In genomic region chr2:147777408-147777807, GRCh38 we compare ENCODE assay signal across 26 cellular contexts.
"Had no signal": no experiment of that assay in that cellular context is flagged by ENCODE, and none has a peak within 500 bp of the region (broad histone marks: within the 10 kb centered on the region; RNA-seq: fewer than 3 reads in every experiment).

No MANE protein-coding gene starts in this region.

- H3K4me2 ChIP-seq: hepatocyte had no signal

- H3K79me2 ChIP-seq: hepatocyte had no signal

- H3K27me3 ChIP-seq: colonic mucosa, esophagus muscularis mucosa, esophagus squamous epithelium, foreskin keratinocyte, gastrocnemius medialis, gastroesophageal sphincter, heart left ventricle, heart right ventricle, hepatocyte had no signal

- H3K4me1 ChIP-seq: colonic mucosa, esophagus squamous epithelium, foreskin keratinocyte, heart left ventricle, heart right ventricle had no signal

- H3K4me3 ChIP-seq: colonic mucosa, coronary artery, dorsolateral prefrontal cortex, esophagus muscularis mucosa, esophagus squamous epithelium, gastrocnemius medialis, gastroesophageal sphincter, heart left ventricle, heart right ventricle, hepatocyte had no signal

- H3K9me3 ChIP-seq: colonic mucosa, esophagus muscularis mucosa, esophagus squamous epithelium, gastrocnemius medialis, gastroesophageal sphincter, heart left ventricle, heart right ventricle had no signal

- DNase-seq: colonic mucosa; cortex of kidney; dermis blood vessel endothelial cell; dorsolateral prefrontal cortex; effector CD4-positive, alpha-beta T cell; effector CD8-positive, alpha-beta T cell; effector memory CD4-positive, alpha-beta T cell; effector memory CD8-positive, alpha-beta T cell; endodermal cell; erythroblast; esophagus squamous epithelium; foreskin fibroblast; foreskin keratinocyte; foreskin melanocyte; gastrocnemius medialis; glutamatergic neuron; head of caudate nucleus; heart left ventricle; heart right ventricle had no signal

- ATAC-seq: effector memory CD8-positive, alpha-beta T cell; esophagus mucosa; foreskin keratinocyte; gastrocnemius medialis; gastroesophageal sphincter; heart left ventricle; heart right ventricle had no signal

- H3K36me3 ChIP-seq: colonic mucosa, esophagus muscularis mucosa, esophagus squamous epithelium, gastrocnemius medialis, gastroesophageal sphincter, heart left ventricle, heart right ventricle had no signal

- H3K9me3 Mint-ChIP-seq: effector memory CD8-positive, alpha-beta T cell; endodermal cell had no signal

- H3K4me3 Mint-ChIP-seq: dendritic cell treated with granulocyte-macrophage colony-stimulating factor and Interleukin-4, amounts not matched to agents 40 ng/mL and 50 ng/mL, for 4 days; effector memory CD8-positive, alpha-beta T cell; endodermal cell had no signal

- H3K27ac ChIP-seq: colonic mucosa, coronary artery, dorsolateral prefrontal cortex, epithelial cell of prostate, esophagus muscularis mucosa, esophagus squamous epithelium, foreskin keratinocyte, gastrocnemius medialis, gastroesophageal sphincter, heart left ventricle, heart right ventricle, hepatocyte had no signal

- H2AFZ ChIP-seq: hepatocyte had no signal

- H3K27ac Mint-ChIP-seq: dendritic cell treated with granulocyte-macrophage colony-stimulating factor and Interleukin-4, amounts not matched to agents 40 ng/mL and 50 ng/mL, for 4 days; effector memory CD8-positive, alpha-beta T cell; endodermal cell had no signal
